In the genomic region with DNA sequence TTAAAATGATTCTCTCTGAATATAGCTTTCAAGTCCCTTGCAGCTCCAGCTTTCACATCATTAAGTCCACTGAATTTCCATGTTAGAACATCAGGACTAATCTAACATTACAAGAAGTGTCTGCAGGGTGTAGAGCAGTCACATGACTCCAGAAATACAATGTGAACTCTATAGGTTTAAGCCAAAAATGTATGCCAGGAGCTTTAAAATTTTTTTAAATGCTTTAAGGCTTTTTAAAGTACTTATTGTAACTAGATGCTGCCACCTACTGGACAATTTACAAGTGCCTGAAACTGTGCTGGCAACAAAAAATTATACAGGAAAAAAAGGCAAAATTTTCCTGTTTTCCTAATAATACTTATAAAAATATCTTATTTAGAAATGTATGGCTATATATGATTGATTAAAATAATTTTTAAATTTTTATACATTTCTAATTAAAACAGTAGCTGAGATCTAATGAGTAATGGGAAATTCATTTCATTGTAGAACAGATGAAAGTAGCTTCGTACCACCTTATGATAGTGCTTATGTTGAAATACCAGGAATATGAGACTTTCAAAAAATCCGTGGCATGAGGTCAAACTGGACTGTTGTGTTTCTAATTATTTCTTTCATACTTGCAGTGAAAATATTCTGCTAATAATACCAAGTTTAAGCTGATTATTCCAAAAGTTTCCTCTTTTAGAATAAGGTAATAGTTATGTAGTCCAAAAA, we compare ENCODE assay signal across 8 cellular contexts. TPM values are rescaled to one million over a fixed set of nuclear protein-coding genes. Genes with fewer than 3 reads are reported as not detected.
DNase-seq lines count a peak whose midpoint lies in the region; TF ChIP-seq lines count a peak whose summit lies in the region.

No MANE protein-coding gene starts in this region.

- no peaks in the 10 kb centered on the region for H3K36me3 ChIP-seq in MM.1S (replicated peaks; ENCODE audit: insufficient read depth, low read length)
- H3K36me3 ChIP-seq in SJCRH30, result no peaks in the 10 kb centered on the region
- H3K36me3 ChIP-seq in esophagus squamous epithelium, result no peaks in the 10 kb centered on the region

- no peak for TF ChIP-seq POLR2A in esophagus squamous epithelium (IDR thresholded peaks at IDR 0.05)

- TF ChIP-seq CTCF in MM.1S (IDR thresholded peaks at IDR 0.05; ENCODE audit: low read length), result peak; percentile 61
- TF ChIP-seq CTCF in esophagus squamous epithelium (IDR thresholded peaks at IDR 0.05), result peak; percentile 48 to 89 (median 84)
- TF ChIP-seq CTCF in progenitor cell of endocrine pancreas (IDR thresholded peaks at IDR 0.05; ENCODE audit: unreplicated experiment), result peak; percentile 97

- no peaks in the 10 kb centered on the region for H3K9me3 ChIP-seq in MM.1S (replicated peaks; ENCODE audit: insufficient read depth, low read length)
- no peaks in the 10 kb centered on the region for H3K9me3 ChIP-seq in SJCRH30 (replicated peaks)
- H3K9me3 ChIP-seq in esophagus squamous epithelium, result no peaks in the 10 kb centered on the region

- no peak overlapping the region for H3K4me3 ChIP-seq in MM.1S (ENCODE audit: low read length)
- H3K4me3 ChIP-seq in SJCRH30, result no peak overlapping the region
- no peak overlapping the region for H3K4me3 ChIP-seq in esophagus squamous epithelium

- H2AFZ ChIP-seq in MM.1S (ENCODE audit: low read length), result no peak overlapping the region

- H3K4me1 ChIP-seq in MM.1S (ENCODE audit: low read length), result no peaks in the 10 kb centered on the region
- H3K4me1 ChIP-seq in SJCRH30, result no peaks in the 10 kb centered on the region
- H3K4me1 ChIP-seq in esophagus squamous epithelium, result no peaks in the 10 kb centered on the region

- no peak overlapping the region for H3K4me2 ChIP-seq in MM.1S (ENCODE audit: low read depth, low read length)

- no peaks in the 10 kb centered on the region for H3F3A ChIP-seq in MM.1S (ENCODE audit: insufficient read depth, low read length)

- H3K9me3 Mint-ChIP-seq in progenitor cell of endocrine pancreas (ENCODE audit: low read depth), result peaks cover 6% of the 10 kb centered on the region

- H3K27ac ChIP-seq in MM.1S (ENCODE audit: low read length) (no peak overlapping the region), SJCRH30 (no peak overlapping the region), esophagus squamous epithelium (no peak overlapping the region)

- no peak overlapping the region for H3K4me3 Mint-ChIP-seq in progenitor cell of endocrine pancreas (ENCODE audit: low read depth)

- no peaks in the 10 kb centered on the region for H3K4me1 Mint-ChIP-seq in progenitor cell of endocrine pancreas (ENCODE audit: low read depth)

- whole genome bisulfite sequencing in esophagus squamous epithelium, 2 donors, result 47 to 53% methylated on average over 2 of the region's 2 CpGs

- H3K36me3 Mint-ChIP-seq in progenitor cell of endocrine pancreas (ENCODE audit: insufficient read depth), result no peaks in the 10 kb centered on the region

- peak; percentile 8 to 25 for DNase-seq in activated CD4-positive, alpha-beta T cell treated with anti-CD3 and anti-CD28 coated beads for 4 hours
- no peak for DNase-seq in activated CD4-positive, alpha-beta T cell treated with anti-CD3 and anti-CD28 coated beads, Interleukin-2, amount 50 U/mL, for 1 hour
- DNase-seq in MM.1S (peak; percentile 66), SJCRH30 (peak; percentile 27 to 77), esophagus squamous epithelium (lab: John Stamatoyannopoulos, UW) (no peak), progenitor cell of endocrine pancreas (ENCODE audit: low spot score, unreplicated experiment) (no peak), mesenteric fat pad (ENCODE audit: low spot score) (no peak), HuH-7.5 (ENCODE audit: low spot score) (no peak)

- no peaks in the 10 kb centered on the region for H3K9me2 ChIP-seq in MM.1S (replicated peaks; ENCODE audit: insufficient read depth, low read length)

- H3K79me2 ChIP-seq in MM.1S (ENCODE audit: low read length), result no peaks in the 10 kb centered on the region

- no peaks in the 10 kb centered on the region for H4K20me1 ChIP-seq in MM.1S (ENCODE audit: insufficient read depth, low read length)

- H3K27me3 ChIP-seq in MM.1S (replicated peaks; ENCODE audit: insufficient read depth, low read length) (no peaks in the 10 kb centered on the region), SJCRH30 (no peaks in the 10 kb centered on the region), esophagus squamous epithelium (no peaks in the 10 kb centered on the region)

- intact Hi-C loops in esophagus squamous epithelium (cut with DNase I), result loop anchor here (5.0 to 10.0 kb wide), 2 partner anchors 172 to 940 kb away; partner anchors contain the start of gene THBS1

- H3K27ac Mint-ChIP-seq in progenitor cell of endocrine pancreas, result no peak overlapping the region

- no peak overlapping the region for H3K9ac ChIP-seq in MM.1S (ENCODE audit: low read length)

- peaks cover 4% of the 10 kb centered on the region for H3K27me3 Mint-ChIP-seq in progenitor cell of endocrine pancreas

RNA-seq across cellular contexts. Expression of gene FSIP1, which starts 25.7 kb away (rescaled TPM):
- 0.76 and 0.87 TPM in 2 replicates for total RNA-seq in SJCRH30 (2014; rRNA removed; shearing (Covaris generic))
- total RNA-seq in esophagus squamous epithelium (under 1 TPM in 3 of 4 donors, not detected in 1; 0.38 to 0.91 (median 0.57) TPM), progenitor cell of endocrine pancreas (1.6 and 2.5 TPM in 2 replicates), mesenteric fat pad (not detected)

Comparison
In these comparisons a context has a peak if more than half of its experiments do, and no peak if none do; other contexts are left out.
1. DNase-seq: peak in activated CD4-positive, alpha-beta T cell treated with anti-CD3 and anti-CD28 coated beads for 4 hours (2 of 2), MM.1S (single experiment) and SJCRH30 (2 of 2); none in activated CD4-positive, alpha-beta T cell treated with anti-CD3 and anti-CD28 coated beads, Interleukin-2, amount 50 U/mL, for 1 hour (single experiment), esophagus squamous epithelium (single experiment), progenitor cell of endocrine pancreas (single experiment), mesenteric fat pad (single experiment) and HuH-7.5 (single experiment).
2. Peak in every context shown above with its lines, with median percentiles within 50 percentile points of each other: CTCF ChIP-seq.